Comparison of ENCODE assay signal across 19 cellular contexts in genomic region chr7:78326189-78326588, GRCh38.
DNase-seq lines count a peak whose midpoint lies in the region; ATAC-seq and TF ChIP-seq lines count a peak whose summit lies in the region.
"Had no signal": no experiment of that assay in that cellular context is flagged by ENCODE, and none has a peak within 500 bp of the region (broad histone marks: within the 10 kb centered on the region; RNA-seq: fewer than 3 reads in every experiment).

No MANE protein-coding gene starts in this region.

- no peaks in the 10 kb centered on the region for H3K27me3 ChIP-seq in PC-9 (ENCODE audit: insufficient read depth, low read depth)
- H3K27me3 ChIP-seq in skeletal muscle satellite cell (ENCODE audit: control insufficient read depth, insufficient read depth, low read length), result no peaks in the 10 kb centered on the region
- H3K27me3 ChIP-seq in tibial artery, result no peaks in the 10 kb centered on the region
- H3K27me3 ChIP-seq: heart left ventricle, testis had no signal

- H3K4me1 ChIP-seq in PC-9 (replicated peaks; ENCODE audit: insufficient read depth), result no peaks in the 10 kb centered on the region
- H3K4me1 ChIP-seq in skeletal muscle satellite cell (ENCODE audit: control insufficient read depth, insufficient read depth, low read length), result peaks cover 35% of the 10 kb centered on the region
- peaks cover 0 to 16% (median 9%) of the 10 kb centered on the region in 4 donors for H3K4me1 ChIP-seq in tibial artery
- H3K4me1 ChIP-seq: testis had no signal

- no peak for ATAC-seq in GM18870 (IDR thresholded peaks at IDR 0.05; ENCODE audit: unreplicated experiment)
- ATAC-seq: activated naive CD4-positive, alpha-beta T cell treated with anti-CD3 and anti-CD28 coated beads, Interleukin-2, amount 50 U/mL, for 72 hours; K562 had no signal

- no peak overlapping the region for H3K27ac ChIP-seq in PC-9
- H3K27ac ChIP-seq in tibial artery, result no peak overlapping the region
- H3K27ac ChIP-seq: 22Rv1, heart left ventricle, psoas muscle, testis had no signal

- H3K4me3 ChIP-seq in PC-9 (no peak overlapping the region), fibroblast of mammary gland (ENCODE audit: control insufficient read depth, low read depth, low read length) (no peak overlapping the region), skeletal muscle satellite cell (ENCODE audit: low read length) (no peak overlapping the region), tibial artery (no peak overlapping the region)
- H3K4me3 ChIP-seq: heart left ventricle, K562, psoas muscle, testis had no signal

- H3K9me3 ChIP-seq in PC-9 (ENCODE audit: insufficient read depth, low read depth), result no peaks in the 10 kb centered on the region
- H3K9me3 ChIP-seq in skeletal muscle satellite cell (replicated peaks; ENCODE audit: low read length), result no peaks in the 10 kb centered on the region
- no peaks in the 10 kb centered on the region for H3K9me3 ChIP-seq in tibial artery
- H3K9me3 ChIP-seq: psoas muscle, testis had no signal

- H3K9me2 ChIP-seq in PC-9 (ENCODE audit: insufficient read depth), result no peaks in the 10 kb centered on the region

- TF ChIP-seq CTCF in PC-9 (conservative IDR thresholded peaks at IDR 0.05) (no peak), fibroblast of mammary gland (conservative IDR thresholded peaks at IDR 0.05; ENCODE audit: control insufficient read depth, insufficient read depth, low read depth, low read length) (no peak), tibial artery (IDR thresholded peaks at IDR 0.05) (no peak)

- no peaks in the 10 kb centered on the region for H3F3A ChIP-seq in PC-9 (ENCODE audit: insufficient read depth, low read depth)

- H4K20me1 ChIP-seq in PC-9 (ENCODE audit: insufficient read depth), result no peaks in the 10 kb centered on the region

- POLR2A ChIA-PET in PC-9 (lab: Charles Lee; ENCODE audit: unreplicated experiment), result no interaction called here

- CTCF ChIA-PET in PC-9 (lab: Charles Lee), result no interaction called here

- no TSS peak for BruUV-seq in PC-9 (replicated peaks; lab: Mats Ljungman, UMichigan)

- H3K4me2 ChIP-seq in PC-9, result no peak overlapping the region
- peak overlapping the region; percentile 39 for H3K4me2 ChIP-seq in skeletal muscle satellite cell (ENCODE audit: low read length)

- intact Hi-C loops in PC-9 (cut with micrococcal nuclease; ENCODE audit: unreplicated experiment) (loop anchor here (2.0 to 5.0 kb wide), 3 partner anchors 44 to 529 kb away; partner anchors contain the start of genes PHTF2 and TMEM60), tibial artery (cut with DNase I; ENCODE audit: low total_unique reads) (no loop called here)

- H3K79me2 ChIP-seq in PC-9 (ENCODE audit: low read depth), result no peaks in the 10 kb centered on the region

- H2AFZ ChIP-seq in PC-9, result no peak overlapping the region

- H3K36me3 ChIP-seq in PC-9 (ENCODE audit: low read depth), result no peaks in the 10 kb centered on the region
- no peaks in the 10 kb centered on the region for H3K36me3 ChIP-seq in skeletal muscle satellite cell (ENCODE audit: insufficient read depth, low read length)
- no peaks in the 10 kb centered on the region for H3K36me3 ChIP-seq in tibial artery
- H3K36me3 ChIP-seq: heart left ventricle had no signal

- peak; percentile 22 for DNase-seq in DMS 273 (lab: John Stamatoyannopoulos, UW; ENCODE audit: unreplicated experiment)
- no peak for DNase-seq in DMS 273 treated with DMSO at 0.1 percent for 48 hours (lab: John Stamatoyannopoulos, UW)
- DNase-seq in PC-9, result peak; percentile 29 to 52
- DNase-seq in fibroblast of mammary gland (ENCODE audit: low read depth), result peak; percentile 2
- DNase-seq in midbrain (lab: John Stamatoyannopoulos, UW), result no peak
- no peak for DNase-seq in tibial artery
- DNase-seq: left cardiac atrium; NCI-H1417 treated with DMSO at 0.1 percent for 48 hours; NCI-H510A; OCI-M1; psoas muscle; stimulated activated CD4-positive, alpha-beta T cell treated with anti-CD3 and anti-CD28 coated beads, Interleukin-1b, Interleukin-23, amount 100 ng/mL, for 48 hours; testis had no signal

- H3K9ac ChIP-seq in skeletal muscle satellite cell (ENCODE audit: low read depth, low read length), result peak overlapping the region; percentile 16

Comparison
In these comparisons a context has a peak if more than half of its experiments do, and no peak if none do; other contexts are left out.
1. DNase-seq: peak in DMS 273 (single experiment), PC-9 (2 of 2) and fibroblast of mammary gland (single experiment); none in DMS 273 treated with DMSO at 0.1 percent for 48 hours (single experiment), midbrain (single experiment) and tibial artery (0 of 2).